Comparison of ENCODE assay signal across 14 cellular contexts in the genomic region with DNA sequence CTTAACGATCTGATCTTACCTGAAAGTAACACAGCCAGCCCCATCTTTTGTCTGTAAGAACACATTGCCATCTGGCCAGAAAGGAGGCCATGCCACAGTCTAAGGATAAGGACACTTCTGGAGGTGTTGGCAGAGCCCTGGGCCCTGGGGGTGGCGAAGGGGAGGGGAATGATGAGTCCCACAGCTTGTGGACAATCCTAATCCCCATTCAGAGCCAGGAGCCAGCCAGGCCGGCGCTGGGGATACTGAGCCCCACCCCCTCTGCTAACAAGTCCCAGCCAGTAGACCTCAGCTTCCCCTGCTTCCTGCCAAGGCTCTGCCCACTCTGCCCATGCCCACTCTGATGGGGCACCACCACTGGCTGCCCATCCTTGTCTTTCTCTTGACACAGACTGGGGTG.
"Had no signal": no experiment of that assay in that cellular context is flagged by ENCODE, and none has a peak within 500 bp of the region (broad histone marks: within the 10 kb centered on the region; RNA-seq: fewer than 3 reads in every experiment).

No MANE protein-coding gene starts in this region.

- H3K9me3 Mint-ChIP-seq: activated T-cell treated with anti-CD3 and anti-CD28 coated beads, Interleukin-2, amount 50 U/mL, for 24 hours; endodermal cell; neural crest cell had no signal

- DNase-seq: activated effector memory CD4-positive, alpha-beta T cell treated with anti-CD3 and anti-CD28 coated beads, Interleukin-2, amount 50 U/mL, for 16 hours; activated T-cell treated with anti-CD3 and anti-CD28 coated beads, Interleukin-2, amount 50 U/mL, for 24 hours; brain microvascular endothelial cell; cerebellar nuclear complex; dermis blood vessel endothelial cell; endodermal cell; erythroblast; kidney glomerular epithelial cell; pancreas; stimulated activated CD4-positive, alpha-beta T cell treated with anti-CD3 and anti-CD28 coated beads, Interleukin-15, amount 100 ng/mL, for 24 hours; stimulated activated CD4-positive, alpha-beta T cell treated with anti-CD3 and anti-CD28 coated beads, Interleukin-4, amount 100 ng/mL, for 4 hours had no signal

- H3K36me3 Mint-ChIP-seq: activated naive CD8-positive, alpha-beta T cell had no signal

- H3K9me3 ChIP-seq: pancreas had no signal

- H3K4me1 Mint-ChIP-seq: endodermal cell, neural crest cell had no signal

- H3K27ac Mint-ChIP-seq: activated naive CD8-positive, alpha-beta T cell; activated T-cell treated with anti-CD3 and anti-CD28 coated beads, Interleukin-2, amount 50 U/mL, for 24 hours; endodermal cell had no signal

- H3K36me3 ChIP-seq: brain microvascular endothelial cell, pancreas had no signal

- H3K27me3 Mint-ChIP-seq: activated T-cell treated with anti-CD3 and anti-CD28 coated beads, Interleukin-2, amount 50 U/mL, for 24 hours had no signal

- H3K4me3 Mint-ChIP-seq: activated naive CD8-positive, alpha-beta T cell; activated T-cell treated with anti-CD3 and anti-CD28 coated beads, Interleukin-2, amount 50 U/mL, for 24 hours; endodermal cell; neural crest cell had no signal

- H3K4me3 ChIP-seq: pancreas had no signal

- H3K27me3 ChIP-seq: brain microvascular endothelial cell, pancreas had no signal

- H3K27ac ChIP-seq: brain microvascular endothelial cell, pancreas had no signal

- H3K4me1 ChIP-seq: pancreas had no signal

- FAIRE-seq: pancreas, urothelium cell line had no signal
